ENCODE assay signal across 12 cellular contexts in genomic region chr9:119009253-119009652, GRCh38.
A peak's percentile ranks its signal among the peaks of the same experiment; 100 is the strongest.
DNase-seq lines count a peak whose midpoint lies in the region; ATAC-seq, FAIRE-seq and TF ChIP-seq lines count a peak whose summit lies in the region.
"Had no signal": no experiment of that assay in that cellular context is flagged by ENCODE, and none has a peak within 500 bp of the region (broad histone marks: within the 10 kb centered on the region; RNA-seq: fewer than 3 reads in every experiment).

No MANE protein-coding gene starts in this region.

- DNase-seq in Ammon's horn (ENCODE audit: low spot score), result peak; percentile 29
- peak; percentile 45 for DNase-seq in MG63
- DNase-seq in astrocyte of the hippocampus (ENCODE audit: low read depth, low spot score), result peak; percentile 35
- DNase-seq in HepG2 (ENCODE audit: low spot score), result no peak
- no peak for DNase-seq in midbrain (lab: John Stamatoyannopoulos, UW)
- no peak for DNase-seq in BE2C
- DNase-seq: NCI-H1105 treated with DMSO at 0.1 percent for 48 hours, T-helper 1 cell had no signal

- no peak overlapping the region; the same call in 1 of the 2 replicates for H3K4me3 ChIP-seq in MG63
- H3K4me3 ChIP-seq in HepG2 (replicated peaks in 1 of 3; ENCODE audit: insufficient read depth in 1 of 3, low read depth in 2 of 3, low read length in 3 of 3), result no peak overlapping the region
- H3K4me3 ChIP-seq in BE2C (ENCODE audit: low read depth, low read length), result no peak overlapping the region
- H3K4me3 ChIP-seq: HAP-1 had no signal

- TF ChIP-seq CTCF in HepG2 (CRISPR knock-in tag; IDR thresholded peaks at IDR 0.05), result no peak
- no peak for TF ChIP-seq CTCF in BE2C (IDR thresholded peaks at IDR 0.05; ENCODE audit: low read depth, low read length)

- no peak overlapping the region for H3K9ac ChIP-seq in HepG2 (ENCODE audit: insufficient read depth, low read depth, low read length)

- 1% methylated on average over 4 of the region's 4 CpGs for WGBS in HepG2 (ENCODE audit: low lambda C conversion rate)

- H3K9me3 ChIP-seq in MG63 (no peaks in the 10 kb centered on the region), HepG2 (ENCODE audit: low read length) (peaks cover 83% of the 10 kb centered on the region), BE2C (no peaks in the 10 kb centered on the region)
- H3K9me3 ChIP-seq: HAP-1 had no signal

- H3K27ac ChIP-seq in HepG2 (ENCODE audit: extremely low read length, insufficient read depth, low read length), result no peak overlapping the region
- H3K27ac ChIP-seq: C4-2B had no signal

- POLR2A ChIA-PET in HepG2 (lab: Yijun Ruan, JAX), result no interaction called here

- no peak for FAIRE-seq in HepG2 (lab: Jason Lieb, UNC)

- BruUV-seq in HepG2 (replicated peaks; lab: Mats Ljungman, UMichigan), result no TSS peak

- no peak overlapping the region for H3K4me2 ChIP-seq in HepG2 (ENCODE audit: low read depth, low read length)

- ATAC-seq in HepG2, result no peak
- ATAC-seq in HG02798 (IDR thresholded peaks at IDR 0.05; ENCODE audit: poor library complexity, unreplicated experiment), result no peak
- no peak for ATAC-seq in GM21529 (IDR thresholded peaks at IDR 0.05; ENCODE audit: unreplicated experiment)

- in situ Hi-C loops in HepG2 (cut with HindIII; ENCODE audit: extremely low pct_ligation_motif_present, low pct_unique_long_range_greater_than_20kb), result no loop called here

- no peaks in the 10 kb centered on the region for H3K27me3 ChIP-seq in MG63
- no peaks in the 10 kb centered on the region for H3K27me3 ChIP-seq in HepG2 (ENCODE audit: control insufficient read depth in 1 of 2, insufficient read depth in 2 of 2, low read length in 2 of 2)
- H3K27me3 ChIP-seq in BE2C, result no peaks in the 10 kb centered on the region

- intact Hi-C loops in HepG2 (cut with micrococcal nuclease; ENCODE audit: unreplicated experiment), result no loop called here

- H3K36me3 ChIP-seq in MG63, result no peaks in the 10 kb centered on the region
- H3K36me3 ChIP-seq in HepG2 (replicated peaks in 1 of 2; ENCODE audit: control insufficient read depth in 1 of 2, insufficient read depth in 2 of 2, low read length in 2 of 2), result no peaks in the 10 kb centered on the region
- no peaks in the 10 kb centered on the region for H3K36me3 ChIP-seq in BE2C
- H3K36me3 ChIP-seq: HAP-1 had no signal

- H4K20me1 ChIP-seq in HepG2 (ENCODE audit: insufficient read depth, low read length), result no peaks in the 10 kb centered on the region

- no peak overlapping the region for H2AFZ ChIP-seq in HepG2 (ENCODE audit: low read length)

- no peak for TF ChIP-seq RAD21 in HepG2 (CRISPR knock-in tag; IDR thresholded peaks at IDR 0.05)

- CTCF ChIA-PET in HepG2 (lab: Yijun Ruan, JAX; ENCODE audit: low intra/inter-chr PET ratio, low total read pairs), result no interaction called here

- H3K79me2 ChIP-seq in HepG2 (ENCODE audit: insufficient read depth, low read length), result no peaks in the 10 kb centered on the region

- H3K4me1 ChIP-seq in HepG2 (ENCODE audit: insufficient read depth, low read length), result no peaks in the 10 kb centered on the region
- no peaks in the 10 kb centered on the region for H3K4me1 ChIP-seq in BE2C
- H3K4me1 ChIP-seq: HAP-1 had no signal

- TF ChIP-seq EP300 in HepG2 (IDR thresholded peaks at IDR 0.05; ENCODE audit: low read depth in 2 of 2, low read length in 2 of 2) (no peak), HepG2 (CRISPR knock-in tag; IDR thresholded peaks at IDR 0.05; ENCODE audit: borderline replicate concordance) (no peak)

- TF ChIP-seq POLR2A in HepG2 (IDR thresholded peaks at IDR 0.05; ENCODE audit: insufficient read depth in 1 of 2, low read depth in 2 of 2, low read length in 2 of 2), result no peak

TF ChIP-seq in HepG2, 621 proteins besides CTCF, POLR2A, EP300 and RAD21:
- 0 out of 2 replicates have a peak, but pooled peaks have one; percentile 36 for TF ChIP-seq RFX5 (IDR thresholded peaks at IDR 0.05; ENCODE audit: low read depth, low read length)
- no peak for TF ChIP-seq ZBTB40 (IDR thresholded peaks at IDR 0.05)
- no peak for TF ChIP-seq ZBTB40 (CRISPR knock-in tag; IDR thresholded peaks at IDR 0.05)
TF ChIP-seq in HepG2: peak in this region for 1.

Comparison
In these comparisons a context has a peak if more than half of its experiments do, and no peak if none do; other contexts are left out.
1. DNase-seq: peak in Ammon's horn (single experiment), MG63 (single experiment) and astrocyte of the hippocampus (single experiment); none in HepG2 (single experiment), midbrain (single experiment) and BE2C (single experiment).